In the genomic region with DNA sequence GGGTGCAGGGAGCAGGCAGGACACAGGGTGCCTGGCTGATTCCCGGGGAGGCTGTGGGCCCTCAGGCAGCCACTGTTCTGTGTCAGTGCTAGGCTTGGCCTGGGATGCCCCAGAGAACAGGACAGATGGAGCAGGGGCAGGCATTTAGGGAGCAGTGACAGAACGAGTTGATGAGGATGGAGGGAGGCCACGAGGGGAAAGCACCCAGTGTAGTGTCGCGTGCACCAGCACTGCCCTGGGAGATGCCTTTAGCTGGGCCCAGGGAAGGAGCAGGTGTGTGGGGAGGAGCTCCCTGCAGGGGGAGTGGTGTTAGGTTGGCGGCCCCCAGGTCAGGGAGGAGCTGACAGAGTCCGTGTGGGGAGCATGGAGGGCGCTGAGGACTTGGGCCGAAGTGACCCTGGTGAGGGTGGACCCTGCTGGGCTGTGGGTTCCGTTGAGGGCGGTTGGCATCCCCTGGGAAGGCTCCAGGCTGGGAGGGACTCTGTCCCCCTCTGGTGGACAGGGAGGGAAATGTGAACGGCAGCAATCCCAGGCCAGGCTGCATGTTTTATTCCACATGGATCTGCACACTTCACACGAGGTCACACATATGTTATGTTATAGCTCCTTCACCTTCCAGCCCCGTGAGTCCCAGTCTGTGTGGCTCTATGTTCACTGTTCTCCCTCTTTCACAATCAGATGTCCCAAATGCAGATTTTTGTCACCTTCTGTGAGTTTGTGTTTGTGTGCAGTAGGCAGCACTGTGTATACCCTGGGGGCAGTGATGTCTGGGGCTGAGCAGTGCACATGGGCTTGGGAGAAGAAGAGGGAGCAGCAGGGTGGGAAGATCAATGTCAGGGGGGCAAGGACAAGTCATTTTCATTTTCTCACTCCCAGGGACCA, we compare ENCODE assay signal across 14 cellular contexts. TPM values are rescaled to one million over a fixed set of nuclear protein-coding genes. Genes with fewer than 3 reads are reported as not detected.
DNase-seq lines count a peak whose midpoint lies in the region; ATAC-seq, FAIRE-seq and TF ChIP-seq lines count a peak whose summit lies in the region.
"Not testable (repeated sequence)": the region's sequence is repeated elsewhere in the genome, so short reads cannot be mapped to it uniquely, and the experiment has no call there.
"Had no signal": no experiment of that assay in that cellular context is flagged by ENCODE, and none has a peak within 500 bp of the region (broad histone marks: within the 10 kb centered on the region; RNA-seq: fewer than 3 reads in every experiment).

No MANE protein-coding gene starts in this region.

- not testable (repeated sequence) for H3K9me2 ChIP-seq in MM.1S (replicated peaks; ENCODE audit: insufficient read depth, low read length)

- not testable (repeated sequence) for BruUV-seq in HepG2 (replicated peaks; lab: Mats Ljungman, UMichigan)

- not testable (repeated sequence) for H4K20me1 ChIP-seq in MM.1S (ENCODE audit: insufficient read depth, low read length); HepG2 (ENCODE audit: insufficient read depth, low read length)

- not testable (repeated sequence) for H3K9ac ChIP-seq in MM.1S (ENCODE audit: low read length); HepG2 (ENCODE audit: insufficient read depth, low read depth, low read length)

- FAIRE-seq in HepG2 (lab: Jason Lieb, UNC), result not testable (repeated sequence)

- H3F3A ChIP-seq in MM.1S (ENCODE audit: insufficient read depth, low read length), result not testable (repeated sequence)

- WGBS in esophagus squamous epithelium, 2 donors, result 6 to 22% methylated on average over 8 to 9 of the region's 14 CpGs
- 14% methylated on average over 9 of the region's 14 CpGs for WGBS in HepG2 (ENCODE audit: low lambda C conversion rate)
- WGBS in stomach, 5 donors, result 23 to 34% (median 28%) methylated on average over 13 to 14 of the region's 14 CpGs

- not testable (repeated sequence) for TF ChIP-seq EP300 in HepG2 (IDR thresholded peaks at IDR 0.05; ENCODE audit: low read depth in 2 of 2, low read length in 2 of 2); HepG2 (CRISPR knock-in tag; IDR thresholded peaks at IDR 0.05; ENCODE audit: borderline replicate concordance); stomach (IDR thresholded peaks at IDR 0.05)

- H3K4me1 ChIP-seq in CD8-positive, alpha-beta T cell (ENCODE audit: insufficient read depth, low read length); MM.1S (ENCODE audit: low read length); SJCRH30; esophagus squamous epithelium; HepG2 (ENCODE audit: insufficient read depth, low read length); stomach: not testable (repeated sequence)

- peak; percentile 24 for TF ChIP-seq CTCF in CD8-positive, alpha-beta T cell (IDR thresholded peaks at IDR 0.05)
- TF ChIP-seq CTCF in GM13976 (IDR thresholded peaks at IDR 0.05; ENCODE audit: borderline replicate concordance, control extremely low read depth, extremely low read depth, insufficient read depth, missing control alignments) (peak; percentile 42), MM.1S (IDR thresholded peaks at IDR 0.05; ENCODE audit: low read length) (peak; percentile 40), esophagus squamous epithelium (IDR thresholded peaks at IDR 0.05) (peak in 5 of 6 experiments; percentile 31 to 59 (median 37)), HepG2 (CRISPR knock-in tag; IDR thresholded peaks at IDR 0.05) (peak; percentile 63), stomach (IDR thresholded peaks at IDR 0.05) (peak in 4 of 7 experiments; percentile 7 to 37 (median 14))

- not testable (repeated sequence) for H3K9me3 Mint-ChIP-seq in CD8-positive, alpha-beta T cell; activated naive CD8-positive, alpha-beta T cell treated with anti-CD3 and anti-CD28 coated beads, Interleukin-2, amount 50 U/mL, for 24 hours

- H3K27me3 Mint-ChIP-seq in CD8-positive, alpha-beta T cell (ENCODE audit: low read depth), result peaks cover 22% of the 10 kb centered on the region
- peaks cover 17% of the 10 kb centered on the region for H3K27me3 Mint-ChIP-seq in activated naive CD8-positive, alpha-beta T cell treated with anti-CD3 and anti-CD28 coated beads, Interleukin-2, amount 50 U/mL, for 24 hours

- in situ Hi-C loops in GM13976 (cut with MboI; ENCODE audit: low sequenced_read_pairs, unreplicated experiment); HepG2 (cut with HindIII; ENCODE audit: extremely low pct_ligation_motif_present, low pct_unique_long_range_greater_than_20kb): not testable (repeated sequence)

- H3K79me2 ChIP-seq in MM.1S (ENCODE audit: low read length); HepG2 (ENCODE audit: insufficient read depth, low read length): not testable (repeated sequence)

- H3K4me3 Mint-ChIP-seq in CD8-positive, alpha-beta T cell; activated naive CD8-positive, alpha-beta T cell treated with anti-CD3 and anti-CD28 coated beads, Interleukin-2, amount 50 U/mL, for 24 hours: not testable (repeated sequence)

- H2AFZ ChIP-seq in MM.1S (ENCODE audit: low read length); HepG2 (ENCODE audit: low read length): not testable (repeated sequence)

- not testable (repeated sequence) for H3K27me3 ChIP-seq in CD8-positive, alpha-beta T cell (ENCODE audit: insufficient read depth, low read length); MM.1S (replicated peaks; ENCODE audit: insufficient read depth, low read length); SJCRH30; HepG2 (ENCODE audit: control insufficient read depth in 1 of 2, insufficient read depth in 2 of 2, low read length in 2 of 2); stomach
- peaks cover 0 to 14% (median 0%) of the 10 kb centered on the region in 4 donors for H3K27me3 ChIP-seq in esophagus squamous epithelium

- not testable (repeated sequence) for H3K36me3 ChIP-seq in CD8-positive, alpha-beta T cell (ENCODE audit: insufficient read depth, low read length); MM.1S (replicated peaks; ENCODE audit: insufficient read depth, low read length); SJCRH30; esophagus squamous epithelium; HepG2 (replicated peaks in 1 of 2; ENCODE audit: control insufficient read depth in 1 of 2, insufficient read depth in 2 of 2, low read length in 2 of 2); stomach

- not testable (repeated sequence) for TF ChIP-seq RAD21 in HepG2 (CRISPR knock-in tag; IDR thresholded peaks at IDR 0.05)

- not testable (repeated sequence) for ATAC-seq in CD8-positive, alpha-beta T cell; activated naive CD8-positive, alpha-beta T cell treated with anti-CD3 and anti-CD28 coated beads, Interleukin-2, amount 50 U/mL, for 24 hours; HepG2

- H3K4me3 ChIP-seq in CD8-positive, alpha-beta T cell (ENCODE audit: low read depth, low read length); MM.1S (ENCODE audit: low read length); SJCRH30; esophagus squamous epithelium; HepG2 (replicated peaks in 1 of 3; ENCODE audit: insufficient read depth in 1 of 3, low read depth in 2 of 3, low read length in 3 of 3); stomach: not testable (repeated sequence)

- not testable (repeated sequence) for H3K9me3 ChIP-seq in CD8-positive, alpha-beta T cell (ENCODE audit: low read length); MM.1S (replicated peaks; ENCODE audit: insufficient read depth, low read length); SJCRH30 (replicated peaks); esophagus squamous epithelium; HepG2 (ENCODE audit: low read length); stomach

- not testable (repeated sequence) for DNase-seq in CD8-positive, alpha-beta T cell; MM.1S; esophagus squamous epithelium (lab: John Stamatoyannopoulos, UW); HepG2 (ENCODE audit: low spot score); stomach
- DNase-seq in GM13976 (ENCODE audit: low spot score), result peak; percentile 4
- peak; percentile 15 to 19 for DNase-seq in SJCRH30
- peak; percentile 12 for DNase-seq in activated naive CD8-positive, alpha-beta T cell treated with anti-CD3 and anti-CD28 coated beads, Interleukin-2, amount 50 U/mL, for 24 hours

- not testable (repeated sequence) for H3K27ac Mint-ChIP-seq in CD8-positive, alpha-beta T cell; activated naive CD8-positive, alpha-beta T cell treated with anti-CD3 and anti-CD28 coated beads, Interleukin-2, amount 50 U/mL, for 24 hours

- CTCF ChIA-PET in CD8-positive, alpha-beta T cell (lab: Charles Lee), result not testable (repeated sequence)
- CTCF ChIA-PET in HepG2 (lab: Yijun Ruan, JAX; ENCODE audit: low intra/inter-chr PET ratio, low total read pairs), result interaction anchor here (0.7 kb wide), 1 partner anchor 47 kb away, joined by 3 read pairs; no protein-coding TSS in a partner anchor

- intact Hi-C loops in CD8-positive, alpha-beta T cell (cut with DNase I, micrococcal nuclease); esophagus squamous epithelium (cut with DNase I); HepG2 (cut with micrococcal nuclease; ENCODE audit: unreplicated experiment); stomach (cut with DNase I; ENCODE audit: low total_unique reads): not testable (repeated sequence)

- H3K4me1 Mint-ChIP-seq in CD8-positive, alpha-beta T cell (ENCODE audit: low read depth); activated naive CD8-positive, alpha-beta T cell treated with anti-CD3 and anti-CD28 coated beads, Interleukin-2, amount 50 U/mL, for 24 hours: not testable (repeated sequence)

- not testable (repeated sequence) for H3K4me2 ChIP-seq in MM.1S (ENCODE audit: low read depth, low read length); HepG2 (ENCODE audit: low read depth, low read length)

- POLR2A ChIA-PET in CD8-positive, alpha-beta T cell (lab: Charles Lee); HepG2 (lab: Yijun Ruan, JAX): not testable (repeated sequence)

- TF ChIP-seq POLR2A in esophagus squamous epithelium (IDR thresholded peaks at IDR 0.05); HepG2 (IDR thresholded peaks at IDR 0.05; ENCODE audit: insufficient read depth in 1 of 2, low read depth in 2 of 2, low read length in 2 of 2); stomach (IDR thresholded peaks at IDR 0.05): not testable (repeated sequence)

- H3K27ac ChIP-seq in CD8-positive, alpha-beta T cell (ENCODE audit: low read depth, low read length); MM.1S (ENCODE audit: low read length); SJCRH30; esophagus squamous epithelium; HepG2 (ENCODE audit: extremely low read length, insufficient read depth, low read length); stomach: not testable (repeated sequence)

- not testable (repeated sequence) for H3K36me3 Mint-ChIP-seq in CD8-positive, alpha-beta T cell; activated naive CD8-positive, alpha-beta T cell treated with anti-CD3 and anti-CD28 coated beads, Interleukin-2, amount 50 U/mL, for 24 hours (ENCODE audit: low read depth)

RNA-seq across cellular contexts. Expression of gene PSG3, which starts 1.7 kb away (rescaled TPM):
- not detected for total RNA-seq in CD8-positive, alpha-beta T cell
- total RNA-seq in SJCRH30 (2014; rRNA removed; shearing (Covaris generic)), result not detected in 2 replicates
- not detected for total RNA-seq in esophagus squamous epithelium
- not detected in 2 replicates for total RNA-seq in HepG2 (2016; rRNA removed; fragmentation: Illumina TruSeq; extraction: Trizol)
- not detected in 2 replicates for total RNA-seq in HepG2 (2016; cell fraction: cytosol; rRNA removed; fragmentation: Illumina TruSeq; extraction: Trizol; ENCODE audit: low read depth)
- not detected in 2 replicates for total RNA-seq in HepG2 (2016; cell fraction: insoluble cytoplasmic fraction; rRNA removed; fragmentation: Illumina TruSeq; extraction: Trizol)
- total RNA-seq in HepG2 (2016; cell fraction: membrane; rRNA removed; fragmentation: Illumina TruSeq; extraction: Trizol), result not detected in 2 replicates
- total RNA-seq in HepG2 (2016; cell fraction: nucleus; rRNA removed; fragmentation: Illumina TruSeq; extraction: Trizol), result not detected in 2 replicates
- 0.07 TPM in 1 of 2 replicates, not detected in the other for polyA plus RNA-seq in HepG2 (2011; rRNA removed)
- not detected in 2 replicates for polyA plus RNA-seq in HepG2 (2011; cell fraction: cytosol; rRNA removed)
- polyA plus RNA-seq in HepG2 (2011; cell fraction: nucleus; rRNA removed), result not detected in 2 replicates
- not detected in 2 replicates for polyA plus RNA-seq in HepG2 (2012)
- not detected in 2 replicates for polyA plus RNA-seq in HepG2 (2016; cell fraction: cytosol; fragmentation: Illumina TruSeq; extraction: Trizol; ENCODE audit: low read depth)
- not detected in 2 replicates for polyA plus RNA-seq in HepG2 (2016; cell fraction: insoluble cytoplasmic fraction; fragmentation: Illumina TruSeq; extraction: Trizol; ENCODE audit: low read depth)
- not detected in 2 replicates for polyA plus RNA-seq in HepG2 (2016; cell fraction: membrane; fragmentation: Illumina TruSeq; extraction: Trizol; ENCODE audit: low read depth)
- polyA plus RNA-seq in HepG2 (2016; cell fraction: nucleus; fragmentation: Illumina TruSeq; extraction: Trizol; ENCODE audit: insufficient read depth, low read depth), result not detected in 2 replicates
- not detected in 2 replicates for polyA minus RNA-seq in HepG2 (2011; rRNA and poly(A)+ RNA removed; ENCODE audit: low replicate concordance)
- polyA minus RNA-seq in HepG2 (2011; cell fraction: cytosol; rRNA and poly(A)+ RNA removed), result not detected in 2 replicates
- polyA minus RNA-seq in HepG2 (2011; cell fraction: nucleus; rRNA and poly(A)+ RNA removed), result not detected in 2 replicates
- total RNA-seq in stomach, result not detected
- not detected for polyA plus RNA-seq in stomach
- total RNA-seq: activated CD8-positive, alpha-beta memory T cell treated with anti-CD3 and anti-CD28 coated beads, Interleukin-2, amount 10 ng/mL, durations not matched to agents 7 days and 5 days; CD8-positive, alpha-beta memory T cell; endodermal cell; left cardiac atrium; psoas muscle had no signal
- polyA plus RNA-seq: CD8-positive, alpha-beta memory T cell; naive thymus-derived CD4-positive, alpha-beta T cell; psoas muscle had no signal

RNA-seq across cellular contexts. Expression of gene PSG8, which starts 23.5 kb away (rescaled TPM):
- not detected for total RNA-seq in CD8-positive, alpha-beta T cell
- total RNA-seq in SJCRH30 (2014; rRNA removed; shearing (Covaris generic)), result not detected in 2 replicates
- total RNA-seq in esophagus squamous epithelium, result not detected
- not detected in 2 replicates for total RNA-seq in HepG2 (2016; rRNA removed; fragmentation: Illumina TruSeq; extraction: Trizol)
- not detected in 2 replicates for total RNA-seq in HepG2 (2016; cell fraction: cytosol; rRNA removed; fragmentation: Illumina TruSeq; extraction: Trizol; ENCODE audit: low read depth)
- total RNA-seq in HepG2 (2016; cell fraction: insoluble cytoplasmic fraction; rRNA removed; fragmentation: Illumina TruSeq; extraction: Trizol), result not detected in 2 replicates
- total RNA-seq in HepG2 (2016; cell fraction: membrane; rRNA removed; fragmentation: Illumina TruSeq; extraction: Trizol), result not detected in 2 replicates
- not detected in 2 replicates for total RNA-seq in HepG2 (2016; cell fraction: nucleus; rRNA removed; fragmentation: Illumina TruSeq; extraction: Trizol)
- polyA plus RNA-seq in HepG2 (2011; rRNA removed), result not detected in 2 replicates
- not detected in 2 replicates for polyA plus RNA-seq in HepG2 (2011; cell fraction: cytosol; rRNA removed)
- polyA plus RNA-seq in HepG2 (2011; cell fraction: nucleus; rRNA removed), result not detected in 2 replicates
- polyA plus RNA-seq in HepG2 (2012), result not detected in 2 replicates
- not detected in 2 replicates for polyA plus RNA-seq in HepG2 (2016; cell fraction: cytosol; fragmentation: Illumina TruSeq; extraction: Trizol; ENCODE audit: low read depth)
- not detected in 2 replicates for polyA plus RNA-seq in HepG2 (2016; cell fraction: insoluble cytoplasmic fraction; fragmentation: Illumina TruSeq; extraction: Trizol; ENCODE audit: low read depth)
- polyA plus RNA-seq in HepG2 (2016; cell fraction: membrane; fragmentation: Illumina TruSeq; extraction: Trizol; ENCODE audit: low read depth), result not detected in 2 replicates
- not detected in 2 replicates for polyA plus RNA-seq in HepG2 (2016; cell fraction: nucleus; fragmentation: Illumina TruSeq; extraction: Trizol; ENCODE audit: insufficient read depth, low read depth)
- polyA minus RNA-seq in HepG2 (2011; rRNA and poly(A)+ RNA removed; ENCODE audit: low replicate concordance), result not detected in 2 replicates
- not detected in 2 replicates for polyA minus RNA-seq in HepG2 (2011; cell fraction: cytosol; rRNA and poly(A)+ RNA removed)
- not detected in 2 replicates for polyA minus RNA-seq in HepG2 (2011; cell fraction: nucleus; rRNA and poly(A)+ RNA removed)
- total RNA-seq in stomach, result not detected
- under 1 TPM in 1 of 3 donors, not detected in 2; 0.05 TPM for polyA plus RNA-seq in stomach
- total RNA-seq: activated CD8-positive, alpha-beta memory T cell treated with anti-CD3 and anti-CD28 coated beads, Interleukin-2, amount 10 ng/mL, durations not matched to agents 7 days and 5 days; CD8-positive, alpha-beta memory T cell; endodermal cell; left cardiac atrium; naive thymus-derived CD4-positive, alpha-beta T cell; psoas muscle had no signal
- polyA plus RNA-seq: CD8-positive, alpha-beta memory T cell; naive thymus-derived CD4-positive, alpha-beta T cell; psoas muscle had no signal
